In the genomic region with DNA sequence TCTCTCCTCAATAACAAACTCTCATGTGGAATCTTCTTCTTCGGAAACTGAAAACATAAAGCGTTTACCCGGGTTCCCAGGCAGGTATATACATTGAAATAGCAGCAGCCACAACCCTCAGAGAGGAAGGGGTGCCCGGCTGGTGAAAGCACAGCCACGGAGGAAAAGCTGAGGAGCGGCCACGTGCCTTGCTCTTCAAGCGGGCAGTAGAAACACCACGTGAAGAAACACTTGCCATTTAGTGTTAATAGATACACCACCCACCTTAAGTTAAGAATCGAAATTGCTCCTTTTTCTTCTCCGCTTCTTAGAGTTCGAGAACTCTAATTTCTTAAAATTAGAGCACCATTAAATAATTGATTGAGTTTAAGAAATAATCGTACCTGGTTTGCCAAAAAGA, we compare ENCODE assay signal across 11 cellular contexts. TPM values are rescaled to one million over a fixed set of nuclear protein-coding genes. Genes with fewer than 3 reads are reported as not detected.
A peak's percentile ranks its signal among the peaks of the same experiment; 100 is the strongest.
DNase-seq lines count a peak whose midpoint lies in the region; ATAC-seq, FAIRE-seq and TF ChIP-seq lines count a peak whose summit lies in the region.
"Had no signal": no experiment of that assay in that cellular context is flagged by ENCODE, and none has a peak within 500 bp of the region (broad histone marks: within the 10 kb centered on the region; RNA-seq: fewer than 3 reads in every experiment).

No MANE protein-coding gene starts in this region.

- H3K4me1 ChIP-seq in lower lobe of right lung = peaks cover 17% of the 10 kb centered on the region
- H3K4me1 ChIP-seq in stomach smooth muscle (ENCODE audit: control insufficient read depth, insufficient read depth, low read length) = peaks cover 22% of the 10 kb centered on the region

- H3K4me3 ChIP-seq in bronchial epithelial cell (ENCODE audit: low read depth, low read length) (peak overlapping the region; percentile 35), lower lobe of right lung (peak overlapping the region; percentile 43), stomach smooth muscle (ENCODE audit: low read length in 2 of 2) (peak overlapping the region; percentile 75)

- no peak overlapping the region for H3K27ac ChIP-seq in lower lobe of right lung
- peak overlapping the region; percentile 53 for H3K27ac ChIP-seq in stomach smooth muscle (ENCODE audit: low read length)
- H3K27ac ChIP-seq: epithelial cell of prostate had no signal

- H3K9me3 ChIP-seq in lower lobe of right lung = no peaks in the 10 kb centered on the region
- H3K9me3 ChIP-seq in stomach smooth muscle (ENCODE audit: control insufficient read depth in 2 of 2, low read length in 2 of 2) = peaks cover 0 to 3% of the 10 kb centered on the region in 2 donors

- FAIRE-seq in bronchial epithelial cell (lab: Jason Lieb, UNC) = no peak

- no peak for TF ChIP-seq CTCF in bronchial epithelial cell (IDR thresholded peaks at IDR 0.05; ENCODE audit: insufficient read depth, low read length, severe bottlenecking)
- no peak for TF ChIP-seq CTCF in lower lobe of right lung (IDR thresholded peaks at IDR 0.05)

- peak overlapping the region; percentile 60 to 67 for H3K9ac ChIP-seq in stomach smooth muscle (ENCODE audit: low read length in 2 of 2)

- ATAC-seq in lower lobe of right lung (peak in 1 of 2 donors; percentile 36), GM19467 (IDR thresholded peaks at IDR 0.05; ENCODE audit: unreplicated experiment) (no peak), HG03135 (IDR thresholded peaks at IDR 0.05; ENCODE audit: unreplicated experiment) (no peak), HG03025 (IDR thresholded peaks at IDR 0.05; ENCODE audit: low FRiP score, unreplicated experiment) (no peak)

- H3K27me3 ChIP-seq in bronchial epithelial cell (ENCODE audit: control insufficient read depth, insufficient read depth, low read length) (peaks cover 2% of the 10 kb centered on the region), lower lobe of right lung (ENCODE audit: low read depth) (peaks cover 54% of the 10 kb centered on the region), stomach smooth muscle (ENCODE audit: control insufficient read depth in 1 of 2, insufficient read depth in 2 of 2, low read length in 2 of 2) (no peaks in the 10 kb centered on the region)

- intact Hi-C loops in lower lobe of right lung (cut with DNase I) = no loop called here

- H3K36me3 ChIP-seq in bronchial epithelial cell (ENCODE audit: control insufficient read depth, insufficient read depth, low read length) (no peaks in the 10 kb centered on the region), lower lobe of right lung (no peaks in the 10 kb centered on the region), stomach smooth muscle (ENCODE audit: control insufficient read depth in 2 of 2, insufficient read depth in 2 of 2, low read length in 2 of 2) (peaks cover 4 to 6% of the 10 kb centered on the region in 2 donors)

- DNase-seq in HT1080 (ENCODE audit: low read depth) = peak; percentile 15
- DNase-seq in bronchial epithelial cell (ENCODE audit: low read depth) = no peak
- DNase-seq in lower lobe of right lung = no peak
- no peak for DNase-seq in activated CD4-positive, alpha-beta T cell treated with anti-CD3 and anti-CD28 coated beads for 1 hour
- DNase-seq: activated CD4-positive, alpha-beta T cell treated with anti-CD3 and anti-CD28 coated beads for 4 hours; NCI-H2081 treated with DMSO at 0.1 percent for 48 hours had no signal

RNA-seq across cellular contexts. Expression of gene THBS2, which starts 0.3 kb away (rescaled TPM):
- total RNA-seq in HT1080 (2014; rRNA removed; shearing (Covaris generic)) = 19.9 TPM in 2 replicates
- polyA plus RNA-seq in HT1080 (2015; cell fraction: cytosol; rRNA removed) = 12.2 and 18.3 TPM in 2 replicates
- polyA plus RNA-seq in HT1080 (2015; cell fraction: nucleus; rRNA removed) = 98.3 and 108 TPM in 2 replicates
- 3.6 and 8.7 TPM in 2 replicates for total RNA-seq in bronchial epithelial cell
- total RNA-seq in lower lobe of right lung = 8.8 TPM
